In genomic region chr16:31455601-31456314, GRCh38 we compare ENCODE assay signal across 1 cellular context.
TF ChIP-seq lines count a peak whose summit lies in the region.

No MANE protein-coding gene starts in this region.

TF ChIP-seq in Ishikawa, 13 proteins besides CTCF, POLR2A, EP300 and RAD21 (continued from another document):
- TF ChIP-seq REST (IDR thresholded peaks at IDR 0.05; ENCODE audit: low read depth) (no peak), EGR1 (IDR thresholded peaks at IDR 0.05) (no peak), NFIC (IDR thresholded peaks at IDR 0.05) (no peak), USF1 (IDR thresholded peaks at IDR 0.05) (no peak), TCF12 (IDR thresholded peaks at IDR 0.05; ENCODE audit: low read depth) (no peak), CREB1 (IDR thresholded peaks at IDR 0.05; ENCODE audit: low read depth) (no peak)
TF ChIP-seq in Ishikawa: peak in this region for 0.
